Comparison of ENCODE assay signal across 26 cellular contexts in genomic region chr4:130901321-130901720, GRCh38.
"Had no signal": no experiment of that assay in that cellular context is flagged by ENCODE, and none has a peak within 500 bp of the region (broad histone marks: within the 10 kb centered on the region; RNA-seq: fewer than 3 reads in every experiment).

No MANE protein-coding gene starts in this region.

- H3K4me3 ChIP-seq: pancreas, prostate gland, right lobe of liver, sigmoid colon, suprapubic skin, testis, tibial artery, transverse colon, upper lobe of right lung, uterus had no signal

- H3K9me3 ChIP-seq: neutrophil, pancreas, prostate gland, right lobe of liver, sigmoid colon, suprapubic skin, testis, tibial artery, transverse colon, upper lobe of right lung, uterus had no signal

- H3K27ac ChIP-seq: neutrophil, pancreas, prostate gland, right lobe of liver, sigmoid colon, suprapubic skin, testis, tibial artery, transverse colon, upper lobe of right lung, uterus had no signal

- H3K27me3 ChIP-seq: neutrophil, pancreas, right lobe of liver, sigmoid colon, suprapubic skin, testis, tibial artery, transverse colon, upper lobe of right lung, uterus had no signal

- DNase-seq: naive thymus-derived CD8-positive, alpha-beta T cell; nephron progenitor cell; nucleus accumbens; pancreas; right cardiac atrium; right lobe of liver; sigmoid colon; small intestine; stimulated activated CD4-positive, alpha-beta T cell treated with anti-CD3 and anti-CD28 coated beads, Interleukin-15, amount 100 ng/mL, for 24 hours; stimulated activated CD4-positive, alpha-beta T cell treated with anti-CD3 and anti-CD28 coated beads, Interleukin-2, amount 100 ng/mL, for 24 hours; stimulated activated CD4-positive, alpha-beta T cell treated with anti-CD3 and anti-CD28 coated beads, Interleukin-2, amount 100 ng/mL, for 48 hours; stimulated activated CD4-positive, alpha-beta T cell treated with anti-CD3 and anti-CD28 coated beads, Interleukin-4, amount 100 ng/mL, for 24 hours; stimulated activated naive CD4-positive, alpha-beta T cell; stimulated activated naive CD8-positive, alpha-beta T cell treated with anti-CD3 and anti-CD28 coated beads, Interleukin-15, amount 100 ng/mL, for 72 hours; stimulated activated naive CD8-positive, alpha-beta T cell treated with anti-CD3 and anti-CD28 coated beads, Interleukin-15, Interleukin-2, amounts not matched to agents 100 U/mL and 50 U/mL, for 24 hours; substantia nigra; testis; tibial artery; transverse colon; upper lobe of right lung; uterus had no signal

- H3K4me1 ChIP-seq: prostate gland, right lobe of liver, sigmoid colon, suprapubic skin, testis, tibial artery, transverse colon, upper lobe of right lung, uterus had no signal

- ATAC-seq: naive thymus-derived CD8-positive, alpha-beta T cell; natural killer cell treated with Interleukin-12 subunit alpha and Interleukin-12 subunit beta and Interleukin-15 and Interleukin-18, amount 100 ng/mL, for 72 hours; pancreas; right cardiac atrium; right lobe of liver; stimulated activated effector memory CD8-positive, alpha-beta T cell treated with anti-CD3 and anti-CD28 coated beads, Interleukin-12 subunit alpha, Interleukin-12 subunit beta, amount 100 ng/mL, for 72 hours; stimulated activated naive CD8-positive, alpha-beta T cell treated with anti-CD3 and anti-CD28 coated beads, Interleukin-15, amount 100 ng/mL, for 72 hours; stimulated activated naive CD8-positive, alpha-beta T cell treated with anti-CD3 and anti-CD28 coated beads, Interleukin-15, Interleukin-2, amounts not matched to agents 100 U/mL and 50 U/mL, for 24 hours; upper lobe of right lung had no signal

- H3K36me3 ChIP-seq: neutrophil, pancreas, prostate gland, right lobe of liver, sigmoid colon, suprapubic skin, tibial artery, transverse colon, upper lobe of right lung, uterus had no signal
